ENCODE assay signal across 22 cellular contexts in genomic region chr16:27275394-27275793, GRCh38.
"Had no signal": no experiment of that assay in that cellular context is flagged by ENCODE, and none has a peak within 500 bp of the region (broad histone marks: within the 10 kb centered on the region; RNA-seq: fewer than 3 reads in every experiment).

No MANE protein-coding gene starts in this region.

- H3K9me3 ChIP-seq: ascending aorta, breast epithelium, tibial nerve, uterus had no signal

- H3K27ac Mint-ChIP-seq: effector memory CD8-positive, alpha-beta T cell; natural killer cell treated with Interleukin-12 subunit alpha and Interleukin-12 subunit beta and Interleukin-15 and Interleukin-18, amount 100 ng/mL, for 72 hours; stimulated activated effector memory CD8-positive, alpha-beta T cell treated with anti-CD3 and anti-CD28 coated beads, Interleukin-12 subunit alpha, Interleukin-12 subunit beta, amount 100 ng/mL, for 72 hours; T-helper 1 cell treated with Interleukin-12 subunit alpha and Interleukin-12 subunit beta and Interleukin-4 antibody, amounts not matched to agents 30 μg/mL and 1 μg/mL, for 36 hours had no signal

- H3K27me3 ChIP-seq: ascending aorta, breast epithelium, tibial nerve, uterus had no signal

- H3K4me3 Mint-ChIP-seq: effector memory CD8-positive, alpha-beta T cell; natural killer cell treated with Interleukin-12 subunit alpha and Interleukin-12 subunit beta and Interleukin-15 and Interleukin-18, amount 100 ng/mL, for 72 hours; stimulated activated effector memory CD8-positive, alpha-beta T cell treated with anti-CD3 and anti-CD28 coated beads, Interleukin-12 subunit alpha, Interleukin-12 subunit beta, amount 100 ng/mL, for 72 hours; T-helper 1 cell treated with Interleukin-12 subunit alpha and Interleukin-12 subunit beta and Interleukin-4 antibody, amounts not matched to agents 30 μg/mL and 1 μg/mL, for 36 hours had no signal

- H3K27me3 Mint-ChIP-seq: effector memory CD8-positive, alpha-beta T cell; natural killer cell treated with Interleukin-12 subunit alpha and Interleukin-12 subunit beta and Interleukin-15 and Interleukin-18, amount 100 ng/mL, for 72 hours had no signal

- H3K4me3 ChIP-seq: ascending aorta, breast epithelium, tibial nerve, uterus had no signal

- H3K36me3 Mint-ChIP-seq: natural killer cell treated with Interleukin-12 subunit alpha and Interleukin-12 subunit beta and Interleukin-15 and Interleukin-18, amount 100 ng/mL, for 72 hours; stimulated activated effector memory CD8-positive, alpha-beta T cell treated with anti-CD3 and anti-CD28 coated beads, Interleukin-12 subunit alpha, Interleukin-12 subunit beta, amount 100 ng/mL, for 72 hours had no signal

- ATAC-seq: effector memory CD8-positive, alpha-beta T cell; left ventricle myocardium superior; natural killer cell treated with Interleukin-12 subunit alpha and Interleukin-12 subunit beta and Interleukin-15 and Interleukin-18, amount 100 ng/mL, for 72 hours; stimulated activated effector memory CD8-positive, alpha-beta T cell treated with anti-CD3 and anti-CD28 coated beads, Interleukin-12 subunit alpha, Interleukin-12 subunit beta, amount 100 ng/mL, for 72 hours had no signal

- H3K9me3 Mint-ChIP-seq: effector memory CD8-positive, alpha-beta T cell; natural killer cell treated with Interleukin-12 subunit alpha and Interleukin-12 subunit beta and Interleukin-15 and Interleukin-18, amount 100 ng/mL, for 72 hours; stimulated activated effector memory CD8-positive, alpha-beta T cell treated with anti-CD3 and anti-CD28 coated beads, Interleukin-12 subunit alpha, Interleukin-12 subunit beta, amount 100 ng/mL, for 72 hours; T-helper 1 cell treated with Interleukin-12 subunit alpha and Interleukin-12 subunit beta and Interleukin-4 antibody, amounts not matched to agents 30 μg/mL and 1 μg/mL, for 36 hours had no signal

- H3K36me3 ChIP-seq: ascending aorta, breast epithelium, tibial nerve, uterus had no signal

- DNase-seq: activated CD4-positive, alpha-beta T cell treated with anti-CD3 and anti-CD28 coated beads for 4 hours; activated gamma-delta T cell; activated T-cell treated with anti-CD3 and anti-CD28 coated beads for 4 hours; cerebellar nuclear complex; dermis blood vessel endothelial cell; effector memory CD8-positive, alpha-beta T cell; foreskin melanocyte; kidney glomerular epithelial cell; left ventricle myocardium superior; mesenchymal stem cell; nucleus accumbens; posterior cingulate gyrus; retina; substantia nigra; uterus had no signal

- H3K4me1 ChIP-seq: ascending aorta, breast epithelium, tibial nerve, uterus had no signal

- H3K27ac ChIP-seq: ascending aorta, breast epithelium, epithelial cell of prostate, tibial nerve, uterus had no signal
